Comparison of ENCODE assay signal across 28 cellular contexts in genomic region chr20:42594659-42595058, GRCh38.
"Had no signal": no experiment of that assay in that cellular context is flagged by ENCODE, and none has a peak within 500 bp of the region (broad histone marks: within the 10 kb centered on the region; RNA-seq: fewer than 3 reads in every experiment).

No MANE protein-coding gene starts in this region.

- DNase-seq: stimulated activated CD4-positive, alpha-beta T cell treated with anti-CD3 and anti-CD28 coated beads, Interleukin-2, amount 100 ng/mL, for 48 hours; stimulated activated CD4-positive, alpha-beta T cell treated with anti-CD3 and anti-CD28 coated beads, Interleukin-4, amount 100 ng/mL, for 1 hour; stimulated activated CD4-positive, alpha-beta T cell treated with anti-CD3 and anti-CD28 coated beads, Interleukin-4, amount 100 ng/mL, for 24 hours; stimulated activated CD4-positive, alpha-beta T cell treated with anti-CD3 and anti-CD28 coated beads, Interleukin-4, amount 100 ng/mL, for 4 hours; stimulated activated CD8-positive, alpha-beta memory T cell treated with anti-CD3 and anti-CD28 coated beads, Interleukin-4, amount 100 ng/mL, for 48 hours; stimulated activated naive B cell treated with anti-CD40 and anti-IgM and Interleukin-4, amounts not matched to agents 10 μg/mL and 1 μg/mL and 100 μg/mL, for 72 hours; stimulated activated naive CD4-positive, alpha-beta T cell; stimulated activated naive CD4-positive, alpha-beta T cell treated with Interleukin-2 at 50 U/mL for 16 hours; stimulated activated naive CD8-positive, alpha-beta T cell treated with anti-CD3 and anti-CD28 coated beads, Interleukin-15, amount 100 ng/mL, for 72 hours; stimulated activated naive CD8-positive, alpha-beta T cell treated with anti-CD3 and anti-CD28 coated beads, Interleukin-15, Interleukin-2, amounts not matched to agents 100 U/mL and 50 U/mL, for 24 hours; stomach; testis; thyroid gland; tibial artery; transverse colon; trophoblast cell; upper lobe of left lung; upper lobe of right lung; uterus had no signal

- H3K36me3 ChIP-seq: stomach, suprapubic skin, thoracic aorta, thyroid gland, tibial artery, tibial nerve, transverse colon, upper lobe of left lung, upper lobe of right lung, uterus, vagina had no signal

- H3K4me3 ChIP-seq: stomach, suprapubic skin, testis, thoracic aorta, thyroid gland, tibial artery, tibial nerve, transverse colon, upper lobe of left lung, upper lobe of right lung, uterus, vagina had no signal

- H3K36me3 Mint-ChIP-seq: stimulated activated effector memory CD8-positive, alpha-beta T cell treated with anti-CD3 and anti-CD28 coated beads, Interleukin-12 subunit alpha, Interleukin-12 subunit beta, amount 100 ng/mL, for 72 hours; stimulated activated memory B cell treated with anti-CD40 and anti-IgM and Interleukin-4, amounts not matched to agents 10 μg/mL and 1 μg/mL and 100 μg/mL, for 72 hours; stimulated activated naive B cell treated with anti-CD40 and anti-IgM and Interleukin-4, amounts not matched to agents 10 μg/mL and 1 μg/mL and 100 μg/mL, for 72 hours; type B pancreatic cell had no signal

- H3K27ac ChIP-seq: stomach, suprapubic skin, testis, thoracic aorta, thyroid gland, tibial artery, tibial nerve, transverse colon, upper lobe of left lung, upper lobe of right lung, uterus, vagina had no signal

- H3K9me3 Mint-ChIP-seq: stimulated activated memory B cell treated with anti-CD40 and anti-IgM and Interleukin-4, amounts not matched to agents 10 μg/mL and 1 μg/mL and 100 μg/mL, for 72 hours; stimulated activated naive B cell treated with anti-CD40 and anti-IgM and Interleukin-4, amounts not matched to agents 10 μg/mL and 1 μg/mL and 100 μg/mL, for 72 hours; stimulated activated naive CD8-positive, alpha-beta T cell treated with anti-CD3 and anti-CD28 coated beads, Interleukin-15, amount 100 ng/mL, for 72 hours; stimulated activated naive CD8-positive, alpha-beta T cell treated with anti-CD3 and anti-CD28 coated beads, Interleukin-15, Interleukin-2, amounts not matched to agents 100 ng/mL and 50 ng/mL, for 24 hours; type B pancreatic cell had no signal

- H3K27me3 Mint-ChIP-seq: stimulated activated memory B cell treated with anti-CD40 and anti-IgM and Interleukin-4, amounts not matched to agents 10 μg/mL and 1 μg/mL and 100 μg/mL, for 72 hours; stimulated activated naive B cell treated with anti-CD40 and anti-IgM and Interleukin-4, amounts not matched to agents 10 μg/mL and 1 μg/mL and 100 μg/mL, for 72 hours; stimulated activated naive CD8-positive, alpha-beta T cell treated with anti-CD3 and anti-CD28 coated beads, Interleukin-15, amount 100 ng/mL, for 72 hours; stimulated activated naive CD8-positive, alpha-beta T cell treated with anti-CD3 and anti-CD28 coated beads, Interleukin-15, Interleukin-2, amounts not matched to agents 100 ng/mL and 50 ng/mL, for 24 hours had no signal

- ATAC-seq: stimulated activated effector memory CD8-positive, alpha-beta T cell treated with anti-CD3 and anti-CD28 coated beads, Interleukin-12 subunit alpha, Interleukin-12 subunit beta, amount 100 ng/mL, for 72 hours; stimulated activated memory B cell treated with anti-CD40 and anti-IgM and Interleukin-4, amounts not matched to agents 10 μg/mL and 1 μg/mL and 100 μg/mL, for 72 hours; stimulated activated naive B cell treated with anti-CD40 and anti-IgM and Interleukin-4, amounts not matched to agents 10 μg/mL and 1 μg/mL and 100 μg/mL, for 72 hours; stimulated activated naive CD8-positive, alpha-beta T cell treated with anti-CD3 and anti-CD28 coated beads, Interleukin-15, amount 100 ng/mL, for 72 hours; stimulated activated naive CD8-positive, alpha-beta T cell treated with anti-CD3 and anti-CD28 coated beads, Interleukin-15, Interleukin-2, amounts not matched to agents 100 U/mL and 50 U/mL, for 24 hours; upper lobe of right lung had no signal

- H3K4me3 Mint-ChIP-seq: stimulated activated effector memory CD8-positive, alpha-beta T cell treated with anti-CD3 and anti-CD28 coated beads, Interleukin-12 subunit alpha, Interleukin-12 subunit beta, amount 100 ng/mL, for 72 hours; stimulated activated memory B cell treated with anti-CD40 and anti-IgM and Interleukin-4, amounts not matched to agents 10 μg/mL and 1 μg/mL and 100 μg/mL, for 72 hours; stimulated activated naive B cell treated with anti-CD40 and anti-IgM and Interleukin-4, amounts not matched to agents 10 μg/mL and 1 μg/mL and 100 μg/mL, for 72 hours; stimulated activated naive CD8-positive, alpha-beta T cell treated with anti-CD3 and anti-CD28 coated beads, Interleukin-15, amount 100 ng/mL, for 72 hours; stimulated activated naive CD8-positive, alpha-beta T cell treated with anti-CD3 and anti-CD28 coated beads, Interleukin-15, Interleukin-2, amounts not matched to agents 100 ng/mL and 50 ng/mL, for 24 hours; type B pancreatic cell had no signal

- H3K27ac Mint-ChIP-seq: stimulated activated effector memory CD8-positive, alpha-beta T cell treated with anti-CD3 and anti-CD28 coated beads, Interleukin-12 subunit alpha, Interleukin-12 subunit beta, amount 100 ng/mL, for 72 hours; stimulated activated memory B cell treated with anti-CD40 and anti-IgM and Interleukin-4, amounts not matched to agents 10 μg/mL and 1 μg/mL and 100 μg/mL, for 72 hours; stimulated activated naive B cell treated with anti-CD40 and anti-IgM and Interleukin-4, amounts not matched to agents 10 μg/mL and 1 μg/mL and 100 μg/mL, for 72 hours; stimulated activated naive CD8-positive, alpha-beta T cell treated with anti-CD3 and anti-CD28 coated beads, Interleukin-15, amount 100 ng/mL, for 72 hours; stimulated activated naive CD8-positive, alpha-beta T cell treated with anti-CD3 and anti-CD28 coated beads, Interleukin-15, Interleukin-2, amounts not matched to agents 100 ng/mL and 50 ng/mL, for 24 hours; type B pancreatic cell had no signal

- H3K4me1 Mint-ChIP-seq: stimulated activated effector memory CD8-positive, alpha-beta T cell treated with anti-CD3 and anti-CD28 coated beads, Interleukin-12 subunit alpha, Interleukin-12 subunit beta, amount 100 ng/mL, for 72 hours; stimulated activated memory B cell treated with anti-CD40 and anti-IgM and Interleukin-4, amounts not matched to agents 10 μg/mL and 1 μg/mL and 100 μg/mL, for 72 hours; stimulated activated naive B cell treated with anti-CD40 and anti-IgM and Interleukin-4, amounts not matched to agents 10 μg/mL and 1 μg/mL and 100 μg/mL, for 72 hours; stimulated activated naive CD8-positive, alpha-beta T cell treated with anti-CD3 and anti-CD28 coated beads, Interleukin-15, amount 100 ng/mL, for 72 hours had no signal

- H3K4me1 ChIP-seq: stomach, suprapubic skin, testis, thyroid gland, tibial artery, tibial nerve, transverse colon, upper lobe of left lung, upper lobe of right lung, uterus, vagina had no signal

- H3K27me3 ChIP-seq: stomach, suprapubic skin, testis, thyroid gland, tibial artery, tibial nerve, transverse colon, upper lobe of left lung, upper lobe of right lung, uterus, vagina had no signal

- FAIRE-seq: urothelium cell line had no signal

- H3K9me3 ChIP-seq: stomach, suprapubic skin, testis, thoracic aorta, thyroid gland, tibial artery, tibial nerve, transverse colon, upper lobe of left lung, upper lobe of right lung, uterus, vagina had no signal
